Comparison of ENCODE assay signal across 1 cellular context in the genomic region with DNA sequence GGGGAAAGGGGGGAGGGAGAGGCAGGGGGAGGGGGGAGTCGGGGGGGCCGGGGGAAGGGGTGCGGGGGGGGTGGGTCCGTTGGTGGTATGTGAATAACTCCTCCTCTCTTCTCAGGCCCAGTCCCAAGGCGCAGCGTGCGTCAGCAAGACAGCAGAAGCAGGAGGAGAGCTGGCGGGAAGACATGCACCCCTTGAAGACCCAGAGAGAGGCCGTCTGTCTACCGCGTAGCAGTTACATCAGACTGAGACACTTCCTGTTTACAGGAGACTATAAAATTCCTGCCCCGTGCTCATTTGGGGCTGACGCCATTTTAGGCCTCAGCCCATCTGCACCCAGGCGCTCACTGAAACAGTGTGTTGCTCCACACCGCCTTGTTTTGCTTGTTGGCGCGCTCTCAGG.
TF ChIP-seq lines count a peak whose summit lies in the region.

No MANE protein-coding gene starts in this region.

TF ChIP-seq in K562, 482 proteins besides CTCF, POLR2A, EP300 and RAD21 (continued from another document):
- TF ChIP-seq JUN (IDR thresholded peaks at IDR 0.05; ENCODE audit: borderline replicate concordance, low read depth, low read length): no peak
- no peak for TF ChIP-seq JUN (CRISPR knock-in tag; IDR thresholded peaks at IDR 0.05; ENCODE audit: borderline replicate concordance)
- no peak; the same call in 1 of the 2 replicates for TF ChIP-seq CBX1 (IDR thresholded peaks at IDR 0.05; ENCODE audit: low read depth)
- no peak for TF ChIP-seq E2F8 (IDR thresholded peaks at IDR 0.05; ENCODE audit: low read depth, partially characterized antibody)
- no peak for TF ChIP-seq CEBPG (CRISPR knock-in tag; IDR thresholded peaks at IDR 0.05)
- TF ChIP-seq CEBPG (tag; conservative IDR thresholded peaks at IDR 0.05 in 1 of 2, IDR thresholded peaks at IDR 0.05 in 1 of 2): peak in 1 of 2 experiments; percentile 11; a peak in 1 of 4 replicates
- TF ChIP-seq, protein P1, sequence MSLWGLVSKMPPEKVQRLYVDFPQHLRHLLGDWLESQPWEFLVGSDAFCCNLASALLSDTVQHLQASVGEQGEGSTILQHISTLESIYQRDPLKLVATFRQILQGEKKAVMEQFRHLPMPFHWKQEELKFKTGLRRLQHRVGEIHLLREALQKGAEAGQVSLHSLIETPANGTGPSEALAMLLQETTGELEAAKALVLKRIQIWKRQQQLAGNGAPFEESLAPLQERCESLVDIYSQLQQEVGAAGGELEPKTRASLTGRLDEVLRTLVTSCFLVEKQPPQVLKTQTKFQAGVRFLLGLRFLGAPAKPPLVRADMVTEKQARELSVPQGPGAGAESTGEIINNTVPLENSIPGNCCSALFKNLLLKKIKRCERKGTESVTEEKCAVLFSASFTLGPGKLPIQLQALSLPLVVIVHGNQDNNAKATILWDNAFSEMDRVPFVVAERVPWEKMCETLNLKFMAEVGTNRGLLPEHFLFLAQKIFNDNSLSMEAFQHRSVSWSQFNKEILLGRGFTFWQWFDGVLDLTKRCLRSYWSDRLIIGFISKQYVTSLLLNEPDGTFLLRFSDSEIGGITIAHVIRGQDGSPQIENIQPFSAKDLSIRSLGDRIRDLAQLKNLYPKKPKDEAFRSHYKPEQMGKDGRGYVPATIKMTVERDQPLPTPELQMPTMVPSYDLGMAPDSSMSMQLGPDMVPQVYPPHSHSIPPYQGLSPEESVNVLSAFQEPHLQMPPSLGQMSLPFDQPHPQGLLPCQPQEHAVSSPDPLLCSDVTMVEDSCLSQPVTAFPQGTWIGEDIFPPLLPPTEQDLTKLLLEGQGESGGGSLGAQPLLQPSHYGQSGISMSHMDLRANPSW (CRISPR knock-in tag; IDR thresholded peaks at IDR 0.05): no peak
- TF ChIP-seq NFRKB (IDR thresholded peaks at IDR 0.05; ENCODE audit: low read depth): 0 out of 2 replicates have a peak, but pooled peaks have one; percentile 32
- TF ChIP-seq THAP7 (CRISPR knock-in tag; IDR thresholded peaks at IDR 0.05): peak; percentile 52; the same call in 1 of the 2 replicates
- TF ChIP-seq, protein P2, sequence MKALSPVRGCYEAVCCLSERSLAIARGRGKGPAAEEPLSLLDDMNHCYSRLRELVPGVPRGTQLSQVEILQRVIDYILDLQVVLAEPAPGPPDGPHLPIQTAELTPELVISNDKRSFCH (CRISPR knock-in tag; IDR thresholded peaks at IDR 0.05): no peak
- TF ChIP-seq, protein P2 (tag; IDR thresholded peaks at IDR 0.05): 0 out of 2 replicates have a peak, but pooled peaks have one; percentile 32
- TF ChIP-seq, protein P3, sequence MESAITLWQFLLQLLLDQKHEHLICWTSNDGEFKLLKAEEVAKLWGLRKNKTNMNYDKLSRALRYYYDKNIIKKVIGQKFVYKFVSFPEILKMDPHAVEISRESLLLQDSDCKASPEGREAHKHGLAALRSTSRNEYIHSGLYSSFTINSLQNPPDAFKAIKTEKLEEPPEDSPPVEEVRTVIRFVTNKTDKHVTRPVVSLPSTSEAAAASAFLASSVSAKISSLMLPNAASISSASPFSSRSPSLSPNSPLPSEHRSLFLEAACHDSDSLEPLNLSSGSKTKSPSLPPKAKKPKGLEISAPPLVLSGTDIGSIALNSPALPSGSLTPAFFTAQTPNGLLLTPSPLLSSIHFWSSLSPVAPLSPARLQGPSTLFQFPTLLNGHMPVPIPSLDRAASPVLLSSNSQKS (CRISPR knock-in tag; IDR thresholded peaks at IDR 0.05): no peak
- TF ChIP-seq RBFOX2 (IDR thresholded peaks at IDR 0.05; ENCODE audit: low read depth, low read length): 0 out of 2 replicates have a peak, but pooled peaks have one; percentile 36
- peak; percentile 17; the same call in 1 of the 2 replicates for TF ChIP-seq ZNF311 (CRISPR knock-in tag; IDR thresholded peaks at IDR 0.05)
- peak; percentile 54 for TF ChIP-seq CXXC5 (CRISPR knock-in tag; IDR thresholded peaks at IDR 0.05)
- no peak for TF ChIP-seq SAFB2 (IDR thresholded peaks at IDR 0.05; ENCODE audit: borderline replicate concordance, low read depth, low read length, severe bottlenecking)
- TF ChIP-seq U2AF2 (optimal IDR thresholded peaks at IDR 0.05; ENCODE audit: low read depth, low read length): no peak
- TF ChIP-seq ZNF766 (CRISPR knock-in tag; conservative IDR thresholded peaks at IDR 0.05): peak; percentile 33; the same call in 1 of the 2 replicates
- TF ChIP-seq ZFX (CRISPR knock-in tag; IDR thresholded peaks at IDR 0.05): peak; percentile 29; the same call in 1 of the 2 replicates
- peak; percentile 58 for TF ChIP-seq CREM (IDR thresholded peaks at IDR 0.05; ENCODE audit: low read depth)
- peak; percentile 59; the same call in 1 of the 2 replicates for TF ChIP-seq ELF1 (tag; IDR thresholded peaks at IDR 0.05)
- peak; percentile 37 for TF ChIP-seq NFE2 (IDR thresholded peaks at IDR 0.05; ENCODE audit: low read depth)
- TF ChIP-seq JUND (IDR thresholded peaks at IDR 0.05; ENCODE audit: borderline replicate concordance, low read depth, low read length): 0 out of 2 replicates have a peak, but pooled peaks have one; percentile 19
- no peak for TF ChIP-seq JUND (tag; IDR thresholded peaks at IDR 0.05; ENCODE audit: borderline replicate concordance, low read depth, low read length)
- TF ChIP-seq ZBTB12 (CRISPR knock-in tag; IDR thresholded peaks at IDR 0.05): peak; percentile 55; the same call in 1 of the 2 replicates
- 0 out of 4 replicates have a peak, but pooled peaks of 1 of the 2 experiments have one; percentile 36 for TF ChIP-seq FOXK2 (conservative IDR thresholded peaks at IDR 0.05 in 1 of 2, IDR thresholded peaks at IDR 0.05 in 1 of 2; ENCODE audit: low read depth in 2 of 2)
